8 cellular contexts compared by ENCODE assay signal in the genomic region with DNA sequence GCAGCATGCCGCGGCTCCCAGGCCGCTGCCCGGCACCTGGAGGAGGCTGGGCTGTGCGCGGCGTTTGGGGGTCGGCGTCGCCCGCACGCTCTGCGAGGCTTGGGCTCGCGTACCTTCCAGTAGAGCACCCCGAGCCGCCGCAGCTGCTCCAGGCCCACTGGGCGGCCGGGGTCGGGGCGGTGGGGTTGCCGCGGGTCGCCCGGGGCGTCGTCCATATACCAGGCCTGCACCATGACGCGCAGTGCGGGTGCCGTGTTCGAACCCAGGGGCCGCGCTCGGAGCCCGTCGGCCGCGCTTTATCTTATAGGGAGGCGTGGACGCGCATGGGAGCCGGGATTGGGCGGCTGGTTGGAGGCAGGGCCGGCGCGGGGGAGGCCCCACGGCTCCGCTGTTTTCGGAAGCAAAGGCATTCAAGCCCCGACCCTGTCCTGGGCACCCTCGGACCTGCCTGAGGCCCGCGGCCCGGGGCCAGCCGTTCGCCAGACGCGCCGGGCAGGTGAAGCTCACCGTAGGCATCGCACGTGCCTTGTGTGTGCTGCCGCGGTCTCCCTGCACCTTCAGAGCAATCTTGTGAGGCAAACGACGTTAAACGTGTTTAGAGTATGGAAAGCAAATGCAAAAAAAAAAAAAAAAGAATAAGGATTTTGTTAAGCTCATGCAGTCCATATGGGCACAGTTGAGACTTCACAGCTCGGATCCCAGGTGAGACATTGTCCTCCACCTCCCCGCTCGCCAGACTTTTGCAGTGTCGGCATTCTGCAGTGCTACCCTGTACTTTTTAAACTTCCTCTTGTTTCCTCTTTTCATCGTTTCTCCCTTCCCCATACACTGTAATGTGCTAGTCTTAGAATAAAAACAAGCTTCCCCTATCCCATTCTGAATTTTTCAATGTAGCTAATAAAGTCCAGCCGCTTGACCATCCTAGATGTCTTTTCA. TPM values are rescaled to one million over a fixed set of nuclear protein-coding genes. Genes with fewer than 3 reads are reported as not detected.
DNase-seq lines count a peak whose midpoint lies in the region; ATAC-seq and TF ChIP-seq lines count a peak whose summit lies in the region.

A gene with protein sequence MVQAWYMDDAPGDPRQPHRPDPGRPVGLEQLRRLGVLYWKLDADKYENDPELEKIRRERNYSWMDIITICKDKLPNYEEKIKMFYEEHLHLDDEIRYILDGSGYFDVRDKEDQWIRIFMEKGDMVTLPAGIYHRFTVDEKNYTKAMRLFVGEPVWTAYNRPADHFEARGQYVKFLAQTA (minus strand): TSS at position 277 of the 936 bp plus-strand sequence. CDS start 44 bp downstream, at position 233.

- peaks cover 7% of the 10 kb centered on the region for H3K9me3 Mint-ChIP-seq in activated CD8-positive, alpha-beta T cell treated with anti-CD3 and anti-CD28 coated beads for 36 hours

- DNase-seq in C1 segment of cervical spinal cord (lab: John Stamatoyannopoulos, UW) (peak in 11 of 14 donors; percentile 42 to 87 (median 80)), NCI-H69 (lab: John Stamatoyannopoulos, UW) (peak; percentile 78), medulla oblongata (ENCODE audit: extremely low spot score) (peak; percentile 62)
- peak; percentile 86 for DNase-seq in activated CD8-positive, alpha-beta T cell treated with anti-CD3 and anti-CD28 coated beads for 36 hours
- DNase-seq in effector CD8-positive, alpha-beta T cell (lab: John Stamatoyannopoulos, UW): peak; percentile 67
- peak; percentile 38 for DNase-seq in stimulated activated CD8-positive, alpha-beta memory T cell treated with anti-CD3 and anti-CD28 coated beads, Interleukin-12 subunit alpha, Interleukin-12 subunit beta, amount 100 ng/mL, for 24 hours (ENCODE audit: extremely low read depth)

- peak within 1 kb of the TSS; percentile 89 for H3K4me3 Mint-ChIP-seq in activated CD8-positive, alpha-beta T cell treated with anti-CD3 and anti-CD28 coated beads for 36 hours

- peaks cover 15% of the 10 kb centered on the region for H3K36me3 Mint-ChIP-seq in activated CD8-positive, alpha-beta T cell treated with anti-CD3 and anti-CD28 coated beads for 36 hours (ENCODE audit: low read depth)

- no peaks in the 10 kb centered on the region for H3K27me3 Mint-ChIP-seq in activated CD8-positive, alpha-beta T cell treated with anti-CD3 and anti-CD28 coated beads for 36 hours

- intact Hi-C loops in activated CD8-positive, alpha-beta T cell treated with anti-CD3 and anti-CD28 coated beads for 36 hours (cut with micrococcal nuclease): no loop called here

- CTCF ChIA-PET in activated CD8-positive, alpha-beta T cell treated with anti-CD3 and anti-CD28 coated beads for 36 hours (lab: Charles Lee): interaction anchor here (0.7 to 1.4 kb wide), 3 partner anchors 20 to 56 kb away, joined by 3 to 5 read pairs (median 3); a partner anchor contains a TSS

- no peak for TF ChIP-seq CTCF in activated CD8-positive, alpha-beta T cell treated with anti-CD3 and anti-CD28 coated beads for 36 hours (IDR thresholded peaks at IDR 0.05)

- peak; percentile 74 for TF ChIP-seq POLR2A in GM19193 (IDR thresholded peaks at IDR 0.05; ENCODE audit: extremely low read depth, insufficient read depth, insufficient read length)

- ATAC-seq in HG03378 (IDR thresholded peaks at IDR 0.05; ENCODE audit: unreplicated experiment): peak; percentile 60
- ATAC-seq in activated CD8-positive, alpha-beta T cell treated with anti-CD3 and anti-CD28 coated beads for 36 hours: peak; percentile 72

- H3K4me1 Mint-ChIP-seq in activated CD8-positive, alpha-beta T cell treated with anti-CD3 and anti-CD28 coated beads for 36 hours (ENCODE audit: low read depth): peaks cover 26% of the 10 kb centered on the region

- POLR2A ChIA-PET in activated CD8-positive, alpha-beta T cell treated with anti-CD3 and anti-CD28 coated beads for 36 hours (lab: Charles Lee): interaction anchor here (0.9 to 1.1 kb wide), 7 partner anchors 10 to 84 kb away, joined by 3 to 9 read pairs (median 3); a partner anchor contains a TSS

- H3K27ac Mint-ChIP-seq in activated CD8-positive, alpha-beta T cell treated with anti-CD3 and anti-CD28 coated beads for 36 hours: peak within 1 kb of the TSS; percentile 87

RNA-seq across cellular contexts. Expression of the gene that starts here (rescaled TPM):
- 10 to 100 TPM; 15.7 to 18.2 TPM for total RNA-seq in activated CD8-positive, alpha-beta T cell treated with anti-CD3 and anti-CD28 coated beads for 36 hours

Comparison
In these comparisons a context has a peak if more than half of its experiments do, and no peak if none do; other contexts are left out.
1. Peak in every context shown above with its lines: DNase-seq and ATAC-seq.